18 cellular contexts compared by ENCODE assay signal in genomic region chr20:16286601-16287000, GRCh38.
"Had no signal": no experiment of that assay in that cellular context is flagged by ENCODE, and none has a peak within 500 bp of the region (broad histone marks: within the 10 kb centered on the region; RNA-seq: fewer than 3 reads in every experiment).

No MANE protein-coding gene starts in this region.

- H3K4me2 ChIP-seq: hepatocyte had no signal

- H3K4me1 ChIP-seq: colonic mucosa, foreskin keratinocyte, gastroesophageal sphincter, left lung, lower lobe of right lung had no signal

- H3K4me3 ChIP-seq: colonic mucosa, gastroesophageal sphincter, heart left ventricle, hepatocyte, left lung, lower lobe of right lung, mucosa of descending colon had no signal

- H2AFZ ChIP-seq: hepatocyte had no signal

- H3K9me3 ChIP-seq: colonic mucosa, gastroesophageal sphincter, heart left ventricle, left lung, lower lobe of right lung, mucosa of descending colon had no signal

- H3K79me2 ChIP-seq: hepatocyte had no signal

- DNase-seq: colonic mucosa; cortex of kidney; effector CD8-positive, alpha-beta T cell; effector memory CD8-positive, alpha-beta T cell; endodermal cell; erythroblast; foreskin keratinocyte; heart left ventricle; left cardiac atrium; left lung; left ventricle myocardium superior; lower lobe of right lung; mesenchymal stem cell; mucosa of descending colon; naive B cell had no signal

- H3K27ac ChIP-seq: colonic mucosa, epithelial cell of prostate, foreskin keratinocyte, gastroesophageal sphincter, heart left ventricle, hepatocyte, left lung, lower lobe of right lung had no signal

- H3K36me3 ChIP-seq: colonic mucosa, left lung, lower lobe of right lung had no signal

- H3K27me3 ChIP-seq: colonic mucosa, foreskin keratinocyte, gastroesophageal sphincter, heart left ventricle, hepatocyte, left lung had no signal
